ENCODE assay signal across 24 cellular contexts in genomic region chr10:48411510-48411909, GRCh38.
"Had no signal": no experiment of that assay in that cellular context is flagged by ENCODE, and none has a peak within 500 bp of the region (broad histone marks: within the 10 kb centered on the region; RNA-seq: fewer than 3 reads in every experiment).

No MANE protein-coding gene starts in this region.

- H3K9me3 ChIP-seq: colonic mucosa had no signal

- FAIRE-seq: endometrium, islet of Langerhans, keratinocyte had no signal

- H3K4me3 Mint-ChIP-seq: dendritic cell treated with granulocyte-macrophage colony-stimulating factor and Interleukin-4, amounts not matched to agents 40 ng/mL and 50 ng/mL, for 4 days; mesothelial cell of epicardium had no signal

- H3K27me3 ChIP-seq: colonic mucosa, esophagus squamous epithelium, gastrocnemius medialis, heart right ventricle, left lung had no signal

- H3K4me3 ChIP-seq: colonic mucosa, esophagus squamous epithelium, gastrocnemius medialis, heart right ventricle, left lung, lower lobe of right lung, mucosa of descending colon had no signal

- DNase-seq: colonic mucosa; cortex of kidney; effector memory CD4-positive, alpha-beta T cell; esophagus squamous epithelium; foreskin fibroblast; foreskin melanocyte; gastrocnemius medialis; glutamatergic neuron; head of caudate nucleus; heart right ventricle; hippocampal formation; left cardiac atrium; left lung; left ventricle myocardium superior; lower lobe of right lung; mesenchymal stem cell; mucosa of descending colon had no signal

- H3K27ac ChIP-seq: colonic mucosa, epithelial cell of prostate, esophagus squamous epithelium, gastrocnemius medialis, heart right ventricle, left lung, lower lobe of right lung had no signal

- H3K4me1 Mint-ChIP-seq: mesothelial cell of epicardium had no signal

- ATAC-seq: esophagus mucosa, gastrocnemius medialis, heart right ventricle, left cardiac atrium, left lung, left ventricle myocardium superior, lower lobe of right lung, mucosa of descending colon had no signal

- H3K27me3 Mint-ChIP-seq: dendritic cell treated with granulocyte-macrophage colony-stimulating factor and Interleukin-4, amounts not matched to agents 40 ng/mL and 50 ng/mL, for 4 days had no signal

- H3K36me3 ChIP-seq: colonic mucosa had no signal

- H3K4me1 ChIP-seq: colonic mucosa, left lung, lower lobe of right lung had no signal

- H3K27ac Mint-ChIP-seq: dendritic cell treated with granulocyte-macrophage colony-stimulating factor and Interleukin-4, amounts not matched to agents 40 ng/mL and 50 ng/mL, for 4 days; mesothelial cell of epicardium had no signal
